ENCODE assay signal across 8 cellular contexts in the genomic region with DNA sequence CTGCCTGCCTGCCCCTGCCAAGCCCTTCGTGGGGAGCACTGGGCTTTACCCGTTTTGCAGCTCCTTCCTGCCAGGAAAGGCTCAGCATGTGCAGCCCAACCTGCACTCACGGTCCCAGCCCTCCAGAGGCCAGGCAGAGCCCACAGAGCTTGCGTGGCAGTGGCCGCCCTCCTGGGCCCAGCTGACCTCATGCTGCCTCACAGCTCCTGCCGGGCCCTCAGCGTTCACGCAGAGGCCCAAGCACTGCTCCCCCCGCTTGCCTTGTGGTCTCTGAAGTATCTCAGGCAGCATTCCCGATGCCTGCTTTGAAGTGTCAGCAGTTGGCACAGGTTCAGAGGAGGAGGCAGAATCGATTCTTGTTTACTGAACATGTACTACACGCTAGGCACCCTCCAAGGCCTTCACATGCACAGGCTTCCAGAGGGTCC. TPM values are rescaled to one million over a fixed set of nuclear protein-coding genes. Genes with fewer than 3 reads are reported as not detected.
DNase-seq lines count a peak whose midpoint lies in the region; TF ChIP-seq lines count a peak whose summit lies in the region.
"Had no signal": no experiment of that assay in that cellular context is flagged by ENCODE, and none has a peak within 500 bp of the region (broad histone marks: within the 10 kb centered on the region; RNA-seq: fewer than 3 reads in every experiment).

No MANE protein-coding gene starts in this region.

- TF ChIP-seq CTCF in liver (IDR thresholded peaks at IDR 0.05; ENCODE audit: low read depth, low read length, missing input control) = no peak
- TF ChIP-seq CTCF in tibial artery (IDR thresholded peaks at IDR 0.05) = peak; percentile 14 to 21

- H3K27me3 ChIP-seq in liver (ENCODE audit: control insufficient read depth in 4 of 4, insufficient read depth in 4 of 4, low read length in 3 of 4) = no peaks in the 10 kb centered on the region
- H3K27me3 ChIP-seq in tibial artery = no peaks in the 10 kb centered on the region
- H3K27me3 ChIP-seq in H7 (ENCODE audit: control insufficient read depth, insufficient read depth, low read length) = no peaks in the 10 kb centered on the region

- H3K27ac ChIP-seq in caudate nucleus (ENCODE audit: low read depth, low read length) (peak overlapping the region; percentile 82), liver (ENCODE audit: low read depth in 1 of 2, low read length in 2 of 2) (peak overlapping the region; percentile 80 to 83), tibial artery (peak overlapping the region; percentile 91 to 94)

- H3K36me3 ChIP-seq in liver (ENCODE audit: control insufficient read depth in 4 of 4, insufficient read depth in 3 of 4, low read depth in 1 of 4, low read length in 3 of 4) (peaks cover 13 to 40% (median 25%) of the 10 kb centered on the region in 4 donors), tibial artery (peaks cover 70 to 82% (median 73%) of the 10 kb centered on the region in 3 donors), H7 (replicated peaks; ENCODE audit: control insufficient read depth, insufficient read depth, low read length) (peaks cover 80% of the 10 kb centered on the region)

- intact Hi-C loops in tibial artery (cut with DNase I; ENCODE audit: low total_unique reads) = no loop called here

- H3K4me3 ChIP-seq in liver (ENCODE audit: low read depth in 1 of 3, low read length in 3 of 3) (no peak overlapping the region), tibial artery (no peak overlapping the region), H7 (ENCODE audit: insufficient read depth, low read depth, low read length) (no peak overlapping the region)

- peaks cover 24 to 76% (median 65%) of the 10 kb centered on the region in 4 donors for H3K4me1 ChIP-seq in liver (ENCODE audit: control insufficient read depth in 4 of 4, insufficient read depth in 4 of 4, low read length in 3 of 4)
- H3K4me1 ChIP-seq in tibial artery = peaks cover 4 to 98% (median 85%) of the 10 kb centered on the region in 4 donors

- TF ChIP-seq RAD21 in liver (IDR thresholded peaks at IDR 0.05) = no peak

- DNase-seq in LHCN-M2 (ENCODE audit: low read depth) (peak; percentile 97), caudate nucleus (lab: John Stamatoyannopoulos, UW) (no peak), tibial artery (peak in 1 of 2 donors; percentile 93), NCI-H2171 treated with DMSO at 0.1 percent for 48 hours (lab: John Stamatoyannopoulos, UW) (no peak), H7 (no peak)
- DNase-seq in stimulated activated CD8-positive, alpha-beta memory T cell treated with anti-CD3 and anti-CD28 coated beads, Interleukin-4, amount 100 ng/mL, for 48 hours = no peak
- DNase-seq: activated CD4-positive, alpha-beta T cell treated with anti-CD3 and anti-CD28 coated beads, Interleukin-2, amount 10 ng/mL, durations not matched to agents 24 days and 14 days had no signal

- no peaks in the 10 kb centered on the region for H3K9me3 ChIP-seq in liver (ENCODE audit: control insufficient read depth in 4 of 4, low read length in 3 of 4)
- no peaks in the 10 kb centered on the region for H3K9me3 ChIP-seq in tibial artery

- no peak overlapping the region for H3K9ac ChIP-seq in liver (ENCODE audit: low read depth in 1 of 2, low read length in 2 of 2)

- WGBS in liver = 31% methylated on average over 12 of the region's 12 CpGs

TF ChIP-seq in liver, 16 proteins besides CTCF, POLR2A, EP300 and RAD21:
- TF ChIP-seq RXRA (IDR thresholded peaks at IDR 0.05) (peak in 1 of 2 donors; percentile 10), ZBTB33 (IDR thresholded peaks at IDR 0.05) (no peak), HNF4G (IDR thresholded peaks at IDR 0.05) (no peak)

RNA-seq across cellular contexts. Expression of gene CAPN12, which starts 32.5 kb away (rescaled TPM):
- total RNA-seq in LHCN-M2 (2014; rRNA removed) = not detected in 2 replicates
- polyA plus RNA-seq in LHCN-M2 (2012) = 0.09 TPM
- total RNA-seq in liver = 10 to 100 TPM in 1 of 2 donors, 1 to 10 TPM in 1; 5.3 to 28.7 TPM
- 10 to 100 TPM in 1 of 2 donors, 1 to 10 TPM in 1; 3.8 to 12.3 TPM for polyA plus RNA-seq in liver
- 3.0 and 5.4 TPM in 2 replicates for total RNA-seq in H7 (2014; rRNA removed; shearing (Covaris generic))
